ENCODE assay signal across 8 cellular contexts in genomic region chr1:113043144-113043488, GRCh38. TPM values are rescaled to one million over a fixed set of nuclear protein-coding genes. Genes with fewer than 3 reads are reported as not detected.
DNase-seq lines count a peak whose midpoint lies in the region; ATAC-seq, FAIRE-seq and TF ChIP-seq lines count a peak whose summit lies in the region.
"Not testable (repeated sequence)": the region's sequence is repeated elsewhere in the genome, so short reads cannot be mapped to it uniquely, and the experiment has no call there.

No MANE protein-coding gene starts in this region.

- TF ChIP-seq CTCF in K562 (IDR thresholded peaks at IDR 0.05 in 2 of 3, conservative IDR thresholded peaks at IDR 0.05 in 1 of 3; ENCODE audit: insufficient read depth in 2 of 3, low read depth in 1 of 3, low read length in 3 of 3); endothelial cell (IDR thresholded peaks at IDR 0.05; ENCODE audit: unreplicated experiment); keratinocyte (optimal IDR thresholded peaks at IDR 0.05 in 1 of 3, IDR thresholded peaks at IDR 0.05 in 1 of 3, conservative IDR thresholded peaks at IDR 0.05 in 1 of 3; ENCODE audit: extremely low read depth in 1 of 3, insufficient read depth in 2 of 3, low read length in 3 of 3); nephron (IDR thresholded peaks at IDR 0.05; ENCODE audit: unreplicated experiment in 3 of 3): not testable (repeated sequence)

- H3K9ac ChIP-seq in HUES48 (ENCODE audit: low read depth, low read length) (peak overlapping the region; percentile 49), K562 (ENCODE audit: insufficient read depth in 1 of 2, low read depth in 2 of 2, low read length in 2 of 2) (peak overlapping the region; percentile 45 to 82; a peak in 3 of 4 replicates), keratinocyte (ENCODE audit: control insufficient read depth, extremely low read depth, insufficient read depth, low read length) (peak overlapping the region; percentile 39)

- not testable (repeated sequence) for H3K36me3 ChIP-seq in ACC112 (ENCODE audit: insufficient read depth, low read length); HUES48 (ENCODE audit: control insufficient read depth, insufficient read depth, low read length); SJCRH30; K562 (ENCODE audit: control insufficient read depth, insufficient read depth, low read length); keratinocyte (ENCODE audit: control insufficient read depth in 2 of 2, extremely low read depth in 1 of 2, insufficient read depth in 2 of 2, low read length in 2 of 2)

- not testable (repeated sequence) for H3K79me2 ChIP-seq in ACC112 (ENCODE audit: control insufficient read depth, insufficient read depth, low read length, unreplicated experiment); K562 (ENCODE audit: control insufficient read depth, insufficient read depth, low read length); keratinocyte (ENCODE audit: control insufficient read depth, insufficient read depth, low read length)

- not testable (repeated sequence) for BruUV-seq in K562 (replicated peaks; lab: Mats Ljungman, UMichigan)

- POLR2A ChIA-PET in K562 (lab: Yijun Ruan, JAX) = interaction anchor here (0.9 to 3.0 kb wide), 6 partner anchors 14 to 165 kb away, joined by 3 to 14 read pairs (median 6); partner anchors contain the start of gene LRIG2

- intact Hi-C loops in K562 (cut with micrococcal nuclease) = loop anchor here (2.0 to 5.0 kb wide), 2 partner anchors 30 to 651 kb away; partner anchors contain the start of gene LRIG2

- not testable (repeated sequence) for H3K36me3 Mint-ChIP-seq in endothelial cell (ENCODE audit: low read depth, unreplicated experiment); nephron (ENCODE audit: low read depth); stimulated activated effector memory CD8-positive, alpha-beta T cell treated with anti-CD3 and anti-CD28 coated beads, Interleukin-12 subunit alpha, Interleukin-12 subunit beta, amount 100 ng/mL, for 72 hours

- 0 out of 2 replicates have a peak overlapping the region, but pooled peaks have one; percentile 24 for H3K4me3 ChIP-seq in ACC112 (ENCODE audit: low read depth, low read length)
- peak overlapping the region; percentile 12; the same call in 1 of the 2 replicates for H3K4me3 ChIP-seq in HUES48 (ENCODE audit: low read depth, low read length)
- H3K4me3 ChIP-seq in SJCRH30; K562; keratinocyte (ENCODE audit: control insufficient read depth in 2 of 3, extremely low read depth in 1 of 3, insufficient read depth in 2 of 3, low read depth in 1 of 3, low read length in 3 of 3): not testable (repeated sequence)

- H3K4me1 ChIP-seq in ACC112 (ENCODE audit: control insufficient read depth, insufficient read depth, low read length, unreplicated experiment) (peaks cover 19% of the 10 kb centered on the region), HUES48 (ENCODE audit: control insufficient read depth, insufficient read depth, low read length) (peaks cover 52% of the 10 kb centered on the region), K562 (replicated peaks in 1 of 2; ENCODE audit: control insufficient read depth in 2 of 2, insufficient read depth in 2 of 2, low read length in 2 of 2) (peaks cover 18 to 49% of the 10 kb centered on the region in 2 experiments), keratinocyte (ENCODE audit: control insufficient read depth, extremely low read depth, insufficient read depth, low read length) (peaks cover 26% of the 10 kb centered on the region)
- not testable (repeated sequence) for H3K4me1 ChIP-seq in SJCRH30

- TF ChIP-seq POLR2A in K562 (conservative IDR thresholded peaks at IDR 0.05) = not testable (repeated sequence)

- not testable (repeated sequence) for TF ChIP-seq EP300 in K562 (IDR thresholded peaks at IDR 0.05; ENCODE audit: low read length)

- not testable (repeated sequence) for H3K9me3 ChIP-seq in HUES48 (ENCODE audit: control insufficient read depth, insufficient read depth, low read length); SJCRH30 (replicated peaks); K562 (replicated peaks; ENCODE audit: control insufficient read depth, insufficient read depth, low read depth, low read length); keratinocyte (ENCODE audit: control insufficient read depth, low read depth, low read length)

- H3K27ac ChIP-seq in ACC112 (ENCODE audit: low read depth, low read length) (peak overlapping the region; percentile 51), HUES48 (ENCODE audit: low read depth, low read length) (peak overlapping the region; percentile 98), SJCRH30 (peak overlapping the region; percentile 62), K562 (ENCODE audit: extremely low read depth, low read depth, low read length) (peak overlapping the region; percentile 72), keratinocyte (ENCODE audit: control insufficient read depth, insufficient read depth, low read length) (peak overlapping the region; percentile 57)

- H3K27ac Mint-ChIP-seq in endothelial cell (ENCODE audit: unreplicated experiment) (peak overlapping the region; percentile 99), nephron (peak overlapping the region in 2 of 3 experiments; percentile 67 to 95)
- peak overlapping the region; percentile 55 for H3K27ac Mint-ChIP-seq in stimulated activated effector memory CD8-positive, alpha-beta T cell treated with anti-CD3 and anti-CD28 coated beads, Interleukin-12 subunit alpha, Interleukin-12 subunit beta, amount 100 ng/mL, for 72 hours

- FAIRE-seq in K562 (lab: Jason Lieb, UNC); keratinocyte (lab: Jason Lieb, UNC): not testable (repeated sequence)

- TF ChIP-seq RAD21 in K562 (CRISPR knock-in tag; conservative IDR thresholded peaks at IDR 0.05 in 1 of 2, IDR thresholded peaks at IDR 0.05 in 1 of 2) = not testable (repeated sequence)

- ATAC-seq in K562; stimulated activated effector memory CD8-positive, alpha-beta T cell treated with anti-CD3 and anti-CD28 coated beads, Interleukin-12 subunit alpha, Interleukin-12 subunit beta, amount 100 ng/mL, for 72 hours: not testable (repeated sequence)

- WGBS in K562 (ENCODE audit: insufficient coverage, low coverage, missing lambda C conversion rate) = 56% methylated on average over 12 of the region's 12 CpGs

- not testable (repeated sequence) for H3K4me3 Mint-ChIP-seq in endothelial cell (ENCODE audit: unreplicated experiment); nephron; stimulated activated effector memory CD8-positive, alpha-beta T cell treated with anti-CD3 and anti-CD28 coated beads, Interleukin-12 subunit alpha, Interleukin-12 subunit beta, amount 100 ng/mL, for 72 hours

- H4K20me1 ChIP-seq in K562 (replicated peaks; ENCODE audit: control insufficient read depth, insufficient read depth, low read length); keratinocyte (ENCODE audit: control insufficient read depth, extremely low read depth, insufficient read depth, low read length): not testable (repeated sequence)

- not testable (repeated sequence) for H3K9me1 ChIP-seq in K562 (ENCODE audit: control insufficient read depth, insufficient read depth, low read length); keratinocyte (ENCODE audit: control insufficient read depth, extremely low read depth, insufficient read depth, low read length)

- in situ Hi-C loops in K562 (cut with MboI) = loop anchor here (5.0 kb wide), 4 partner anchors 86 to 326 kb away; partner anchors contain the start of genes PPM1J and SLC16A1

- CTCF ChIA-PET in K562 (lab: Yijun Ruan, JAX; ENCODE audit: low intra/inter-chr PET ratio) = interaction anchor here (0.6 to 3.1 kb wide), 3 partner anchors 10 to 327 kb away, joined by 5 to 70 read pairs (median 7); no protein-coding TSS in a partner anchor

- H3K27me3 Mint-ChIP-seq in endothelial cell (ENCODE audit: unreplicated experiment); nephron (ENCODE audit: low read depth): not testable (repeated sequence)

- H2AFZ ChIP-seq in ACC112 (ENCODE audit: low read length, unreplicated experiment) = not testable (repeated sequence)
- H2AFZ ChIP-seq in K562 (ENCODE audit: low read depth, low read length) (peak overlapping the region; percentile 95), keratinocyte (ENCODE audit: control insufficient read depth, low read length) (peak overlapping the region; percentile 35)

- DNase-seq in SJCRH30; K562 (ENCODE audit: extremely low read depth in 1 of 4, low spot score in 3 of 4); endothelial cell (ENCODE audit: low spot score); keratinocyte (ENCODE audit: low read depth, low spot score); stimulated activated effector memory CD8-positive, alpha-beta T cell treated with anti-CD3 and anti-CD28 coated beads, Interleukin-12 subunit alpha, Interleukin-12 subunit beta, amount 100 ng/mL, for 72 hours (ENCODE audit: low spot score in 2 of 2): not testable (repeated sequence)

- dilution Hi-C loops in keratinocyte (cut with MboI; ENCODE audit: extremely low pct_ligation_motif_present, low sequenced_read_pairs) = not testable (repeated sequence)

- H3K27me3 ChIP-seq in ACC112 (ENCODE audit: insufficient read depth, low read length); HUES48 (ENCODE audit: control insufficient read depth, insufficient read depth, low read length); SJCRH30; K562 (ENCODE audit: control insufficient read depth in 2 of 2, insufficient read depth in 2 of 2, low read length in 2 of 2); keratinocyte (ENCODE audit: control insufficient read depth, extremely low read depth, insufficient read depth, low read length): not testable (repeated sequence)

- H3K4me1 Mint-ChIP-seq in endothelial cell (ENCODE audit: unreplicated experiment) = peaks cover 48% of the 10 kb centered on the region
- peaks cover 33% of the 10 kb centered on the region for H3K4me1 Mint-ChIP-seq in nephron
- peaks cover 44% of the 10 kb centered on the region for H3K4me1 Mint-ChIP-seq in stimulated activated effector memory CD8-positive, alpha-beta T cell treated with anti-CD3 and anti-CD28 coated beads, Interleukin-12 subunit alpha, Interleukin-12 subunit beta, amount 100 ng/mL, for 72 hours

- peak overlapping the region; percentile 70 for H3K4me2 ChIP-seq in K562 (ENCODE audit: insufficient read depth, low read length)
- H3K4me2 ChIP-seq in keratinocyte (ENCODE audit: control insufficient read depth, extremely low read depth, insufficient read depth, low read depth, low read length) = peak overlapping the region; percentile 58

- not testable (repeated sequence) for H3K9me3 Mint-ChIP-seq in endothelial cell (ENCODE audit: unreplicated experiment); nephron; stimulated activated effector memory CD8-positive, alpha-beta T cell treated with anti-CD3 and anti-CD28 coated beads, Interleukin-12 subunit alpha, Interleukin-12 subunit beta, amount 100 ng/mL, for 72 hours

RNA-seq across cellular contexts. Expression of gene LRIG2, which starts 29.9 kb away (rescaled TPM):
- total RNA-seq in SJCRH30 (2014; rRNA removed; shearing (Covaris generic)) = 13.0 and 16.9 TPM in 2 replicates
- 95.5 and 187 TPM in 2 replicates for total RNA-seq in K562 (2011; cell fraction: chromatin; rRNA removed; ENCODE audit: low replicate concordance)
- 53.9 and 56.3 TPM in 2 replicates for total RNA-seq in K562 (2011; cell fraction: nucleolus; rRNA removed)
- total RNA-seq in K562 (2011; cell fraction: nucleoplasm; rRNA removed) = 89.7 and 114 TPM in 2 replicates
- total RNA-seq in K562 (2014; rRNA removed) = 6.2 and 11.8 TPM in 2 replicates
- 17.9 and 23.7 TPM in 2 replicates for total RNA-seq in K562 (2014; rRNA removed; fragmentation: Illumina TruSeq; extraction: Trizol)
- total RNA-seq in K562 (2015; rRNA removed; fragmentation: Illumina TruSeq; extraction: Trizol) = 19.7 and 22.4 TPM in 2 replicates
- 13.7 and 15.6 TPM in 2 replicates for total RNA-seq in K562 (2021)
- 28.1 and 28.5 TPM in 2 replicates for polyA plus RNA-seq in K562 (2011; rRNA removed)
- polyA plus RNA-seq in K562 (2011; cell fraction: cytosol; rRNA removed) = 10.5 and 18.9 TPM in 2 replicates
- 41.4 and 45.7 TPM in 2 replicates for polyA plus RNA-seq in K562 (2011; cell fraction: nucleus; rRNA removed)
- 5.2 and 6.4 TPM in 2 replicates for polyA plus RNA-seq in K562 (2012)
- 10.1 and 12.4 TPM in 2 replicates for polyA plus RNA-seq in K562 (2014; fragmentation: Illumina TruSeq; extraction: Trizol)
- polyA plus RNA-seq in K562 (2014; fragmentation: Nextera tagmentation; extraction: Ambion mirVana) = 1 to 10 TPM; 1.8 to 3.3 TPM
- 8.5 and 11.5 TPM in 2 replicates for polyA plus RNA-seq in K562 (2014; rRNA removed)
- 53.8 and 63.7 TPM in 2 replicates for polyA minus RNA-seq in K562 (2011; rRNA and poly(A)+ RNA removed)
- 16.4 and 17.7 TPM in 2 replicates for polyA minus RNA-seq in K562 (2011; cell fraction: cytosol; rRNA and poly(A)+ RNA removed)
- 23.0 and 42.1 TPM in 2 replicates for polyA minus RNA-seq in K562 (2011; cell fraction: nucleus; rRNA and poly(A)+ RNA removed)
- 23.0 TPM for total RNA-seq in endothelial cell (ENCODE audit: unreplicated experiment)
- 8.1 to 12.5 TPM (median 11.5 TPM) in 3 replicates for polyA plus RNA-seq in keratinocyte
- polyA plus RNA-seq in keratinocyte (2011; ENCODE audit: low read depth) = 8.9 TPM
- 2.1 and 4.8 TPM in 2 replicates for polyA plus RNA-seq in keratinocyte (2011; cell fraction: cytosol; rRNA removed)
- polyA plus RNA-seq in keratinocyte (2011; cell fraction: nucleus; rRNA removed) = 27.3 and 28.6 TPM in 2 replicates
- polyA plus RNA-seq in keratinocyte (2012; ENCODE audit: low replicate concordance) = 5.0 and 5.5 TPM in 2 replicates
- 16.4 to 31.6 TPM (median 30.4 TPM) in 3 replicates for polyA minus RNA-seq in keratinocyte
- polyA minus RNA-seq in keratinocyte (2011; cell fraction: cytosol; rRNA and poly(A)+ RNA removed) = 4.2 TPM
- polyA minus RNA-seq in keratinocyte (2011; cell fraction: nucleus; rRNA and poly(A)+ RNA removed) = 24.8 and 46.3 TPM in 2 replicates
